In genomic region chr17:43456661-43457361, GRCh38 we compare ENCODE assay signal across 8 cellular contexts. TPM values are rescaled to one million over a fixed set of nuclear protein-coding genes. Genes with fewer than 3 reads are reported as not detected.
A peak's percentile ranks its signal among the peaks of the same experiment; 100 is the strongest.
DNase-seq lines count a peak whose midpoint lies in the region; ATAC-seq, FAIRE-seq and TF ChIP-seq lines count a peak whose summit lies in the region.

No MANE protein-coding gene starts in this region.

- H4K91ac ChIP-seq in H1 (replicated peaks; ENCODE audit: insufficient read length, low read length) (no peak overlapping the region), neuronal stem cell (ENCODE audit: low read depth, low read length, poor library complexity) (no peak overlapping the region)

- no peak for ATAC-seq in HG03378 (IDR thresholded peaks at IDR 0.05; ENCODE audit: unreplicated experiment)

- no peaks in the 10 kb centered on the region for H3K79me1 ChIP-seq in H1 (ENCODE audit: low read depth, low read length)
- no peaks in the 10 kb centered on the region for H3K79me1 ChIP-seq in neuronal stem cell (ENCODE audit: low read depth, low read length)

- H3K4me2 ChIP-seq in H1 (ENCODE audit: insufficient read depth in 1 of 2, low read depth in 2 of 2, low read length in 2 of 2) (no peak overlapping the region), neuronal stem cell (ENCODE audit: insufficient read depth, low read length, poor library complexity, severe bottlenecking) (no peak overlapping the region)

- DNase-seq in GDM1 (lab: John Stamatoyannopoulos, UW) (peak; percentile 10), NCI-H524 treated with DMSO at 0.1 percent for 48 hours (lab: John Stamatoyannopoulos, UW) (peak; percentile 89), H1 (ENCODE audit: low read depth in 1 of 2, low spot score in 2 of 2) (no peak), neuronal stem cell (ENCODE audit: low spot score) (no peak), GF-D8 (lab: John Stamatoyannopoulos, UW) (no peak), activated gamma-delta T cell (lab: John Stamatoyannopoulos, UW) (no peak)
- DNase-seq in effector CD8-positive, alpha-beta T cell (lab: John Stamatoyannopoulos, UW): no peak

- H3K9ac ChIP-seq in H1 (replicated peaks in 1 of 4; ENCODE audit: extremely low read depth in 1 of 4, low read depth in 3 of 4, low read length in 3 of 4): no peak overlapping the region
- H3K9ac ChIP-seq in neuronal stem cell (ENCODE audit: low read depth, low read length, poor library complexity): no peak overlapping the region

- no peak for FAIRE-seq in H1 (lab: Jason Lieb, UNC)

- no peak overlapping the region for H4K5ac ChIP-seq in H1 (ENCODE audit: insufficient read length, low read depth, low read length)

- TF ChIP-seq RAD21 in H1 (IDR thresholded peaks at IDR 0.05 in 1 of 2, conservative IDR thresholded peaks at IDR 0.05 in 1 of 2; ENCODE audit: low read depth in 2 of 2, low read length in 2 of 2): no peak

- H2BK15ac ChIP-seq in H1 (ENCODE audit: low read length) (no peak overlapping the region), neuronal stem cell (ENCODE audit: low read length) (no peak overlapping the region)

- H3K14ac ChIP-seq in H1 (ENCODE audit: insufficient read length) (no peak overlapping the region), neuronal stem cell (ENCODE audit: low read length) (no peak overlapping the region)

- H2AFZ ChIP-seq in H1 (ENCODE audit: low read length): no peak overlapping the region
- H2AFZ ChIP-seq in neuronal stem cell (ENCODE audit: low read length): no peak overlapping the region

- H3K4me1 ChIP-seq in H1 (replicated peaks in 1 of 4; ENCODE audit: control insufficient read depth in 3 of 4, insufficient read depth in 4 of 4, low read length in 3 of 4) (peaks cover 0 to 4% (median 2%) of the 10 kb centered on the region in 4 experiments; a peak in 2 of 7 replicates), neuronal stem cell (ENCODE audit: control insufficient read depth in 2 of 2, insufficient read depth in 1 of 2, low read depth in 1 of 2, low read length in 2 of 2) (peaks cover 0 to 14% of the 10 kb centered on the region in 2 donors)

- no peak overlapping the region; the same call in 1 of the 2 replicates for H3K18ac ChIP-seq in H1 (ENCODE audit: extremely low read depth, low read length)
- H3K18ac ChIP-seq in neuronal stem cell (ENCODE audit: low read length): peak overlapping the region; percentile 5

- H3K27me3 ChIP-seq in H1 (replicated peaks in 1 of 4; ENCODE audit: control insufficient read depth in 3 of 4, extremely low read depth in 1 of 4, insufficient read depth in 3 of 4, low read length in 3 of 4): no peaks in the 10 kb centered on the region
- peaks cover 0 to 16% (median 0%) of the 10 kb centered on the region in 3 experiments for H3K27me3 ChIP-seq in neuronal stem cell (ENCODE audit: control insufficient read depth in 3 of 3, insufficient read depth in 3 of 3, low read depth in 1 of 3, low read length in 3 of 3)

- peaks cover 0 to 5% of the 10 kb centered on the region in 2 experiments; a peak in 2 of 4 replicates for H3K9me3 ChIP-seq in H1 (ENCODE audit: insufficient read depth in 2 of 2, low read depth in 1 of 2, low read length in 1 of 2)
- H3K9me3 ChIP-seq in neuronal stem cell (replicated peaks in 1 of 2; ENCODE audit: control insufficient read depth in 2 of 2, insufficient read depth in 1 of 2, low read depth in 1 of 2, low read length in 2 of 2): no peaks in the 10 kb centered on the region

- TF ChIP-seq EP300 in H1 (IDR thresholded peaks at IDR 0.05; ENCODE audit: borderline replicate concordance in 1 of 2, low read depth in 2 of 2, low read length in 2 of 2): no peak

- no peak for TF ChIP-seq POLR2A in H1 (IDR thresholded peaks at IDR 0.05; ENCODE audit: control extremely low read depth in 1 of 2, low read depth in 2 of 2, low read length in 2 of 2)

- no peak overlapping the region for H3K4me3 ChIP-seq in H1 (ENCODE audit: extremely low read depth in 1 of 4, insufficient read depth in 2 of 4, low read depth in 3 of 4, low read length in 4 of 4)
- no peak overlapping the region for H3K4me3 ChIP-seq in neuronal stem cell (ENCODE audit: low read length in 2 of 2)

- H3K27ac ChIP-seq in H1 (ENCODE audit: low read depth, low read length) (no peak overlapping the region), neuronal stem cell (replicated peaks; ENCODE audit: low read length) (no peak overlapping the region)

- H2BK5ac ChIP-seq in H1 (ENCODE audit: low read depth, low read length) (no peak overlapping the region), neuronal stem cell (ENCODE audit: low read length) (no peak overlapping the region)

- no peak for TF ChIP-seq CTCF in H1 (IDR thresholded peaks at IDR 0.05; ENCODE audit: control extremely low read depth in 1 of 3, insufficient read depth in 1 of 3, low read depth in 1 of 3, low read length in 3 of 3)

- H2AK5ac ChIP-seq in H1 (ENCODE audit: low read depth, low read length): peak overlapping the region; percentile 39; the same call in 1 of the 2 replicates
- no peak overlapping the region for H2AK5ac ChIP-seq in neuronal stem cell (ENCODE audit: low read depth, low read length)

- H4K8ac ChIP-seq in H1 (ENCODE audit: extremely low read depth, insufficient read depth, low read length): no peak overlapping the region
- no peak overlapping the region for H4K8ac ChIP-seq in neuronal stem cell (ENCODE audit: low read depth, low read length)

- no peak overlapping the region for H3K4ac ChIP-seq in H1 (replicated peaks; ENCODE audit: insufficient read length, low read depth, low read length)
- H3K4ac ChIP-seq in neuronal stem cell (ENCODE audit: low read length): no peak overlapping the region

- H4K20me1 ChIP-seq in H1 (replicated peaks in 1 of 2; ENCODE audit: control insufficient read depth in 1 of 2, insufficient read depth in 2 of 2, low read length in 2 of 2): no peaks in the 10 kb centered on the region

- H3K23me2 ChIP-seq in H1 (ENCODE audit: low read depth, low read length): no peaks in the 10 kb centered on the region

- H3K79me2 ChIP-seq in H1 (ENCODE audit: control insufficient read depth in 1 of 2, insufficient read depth in 2 of 2, low read length in 2 of 2): no peaks in the 10 kb centered on the region

- no peak overlapping the region for H3K56ac ChIP-seq in H1 (replicated peaks; ENCODE audit: insufficient read length, low read depth, low read length)

- H3K36me3 ChIP-seq in H1 (ENCODE audit: control insufficient read depth in 2 of 4, insufficient read depth in 4 of 4, low read length in 3 of 4) (no peaks in the 10 kb centered on the region), neuronal stem cell (replicated peaks in 1 of 2; ENCODE audit: control insufficient read depth in 2 of 2, insufficient read depth in 2 of 2, low read length in 2 of 2) (no peaks in the 10 kb centered on the region)

- H2BK12ac ChIP-seq in H1 (ENCODE audit: low read depth, low read length): no peak overlapping the region
- no peak overlapping the region for H2BK12ac ChIP-seq in neuronal stem cell (ENCODE audit: low read length)

- 88% methylated on average over 7 of the region's 7 CpGs; no CpG with 5 or more reads in 1 of the 2 experiments for WGBS in H1 (ENCODE audit: extremely low coverage in 1 of 2, insufficient coverage in 1 of 2, insufficient read length in 1 of 2, insufficient replicate concordance in 2 of 2, low coverage in 1 of 2, low lambda C conversion rate in 2 of 2, missing lambda C conversion rate in 1 of 2), 2 experiments
- no CpG with 5 or more reads among the region's 7 CpGs for WGBS in neuronal stem cell (ENCODE audit: extremely low coverage in 2 of 2, insufficient read length in 2 of 2, insufficient replicate concordance in 1 of 2), 2 donors

- no peak overlapping the region for H3K23ac ChIP-seq in H1 (ENCODE audit: insufficient read length)
- no peak overlapping the region for H3K23ac ChIP-seq in neuronal stem cell (ENCODE audit: low read depth, low read length, poor library complexity)

- no peak overlapping the region for H2BK20ac ChIP-seq in H1 (ENCODE audit: low read length)

- H2BK120ac ChIP-seq in H1 (replicated peaks; ENCODE audit: low read depth, low read length) (no peak overlapping the region), neuronal stem cell (ENCODE audit: low read depth, low read length) (no peak overlapping the region)

- CTCF ChIA-PET in H1 (lab: Charles Lee; ENCODE audit: partially characterized antibody): interaction anchor here (0.6 to 4.1 kb wide), 8 partner anchors 9 to 217 kb away, joined by 3 to 18 read pairs (median 4); partner anchors contain the start of genes ARL4D and DHX8

- POLR2A ChIA-PET in H1 (lab: Charles Lee; ENCODE audit: partially characterized antibody): interaction anchor here (0.6 to 2.2 kb wide), 7 partner anchors 31 to 96 kb away, joined by 3 to 9 read pairs (median 3); partner anchors contain the start of gene ARL4D

TF ChIP-seq in H1, 55 proteins besides CTCF, POLR2A, EP300 and RAD21:
- TF ChIP-seq SUZ12 (IDR thresholded peaks at IDR 0.05; ENCODE audit: low read length) (no peak), TAF7 (optimal IDR thresholded peaks at IDR 0.05; ENCODE audit: borderline replicate concordance, low read depth, low read length) (no peak), BRCA1 (IDR thresholded peaks at IDR 0.05; ENCODE audit: low read depth, low read length) (no peak), POU5F1 (IDR thresholded peaks at IDR 0.05; ENCODE audit: low read depth, low read length) (no peak), RXRA (IDR thresholded peaks at IDR 0.05; ENCODE audit: insufficient read depth, low read depth, low read length) (no peak)

RNA-seq across cellular contexts. Expression of gene DHX8, which starts 27.0 kb away (rescaled TPM):
- total RNA-seq in H1 (2021; fragmentation: NEBNext Ultra II Directional; extraction: Animal tissue kit (Norgen Biotek cat#: 25700)): 57.0 and 59.4 TPM in 2 replicates
- polyA plus RNA-seq in H1 (2011; rRNA removed): 24.8 and 30.5 TPM in 2 replicates
- polyA plus RNA-seq in H1 (2011; cell fraction: cytosol; rRNA removed): 28.4 TPM
- 40.8 TPM for polyA plus RNA-seq in H1 (2011; cell fraction: nucleus; rRNA removed)
- 36.9 to 50.2 TPM (median 37.4 TPM) in 4 replicates for polyA plus RNA-seq in H1 (2012, experiment 1 of 2)
- polyA plus RNA-seq in H1 (2012, experiment 2 of 2): 5.1 TPM
- 32.9 TPM for polyA plus RNA-seq in H1 (2013, experiment 1 of 2)
- 33.1 TPM for polyA plus RNA-seq in H1 (2013, experiment 2 of 2)
- 63.5 and 72.5 TPM in 2 replicates for polyA minus RNA-seq in H1 (2011; rRNA and poly(A)+ RNA removed)
- 29.9 TPM for polyA minus RNA-seq in H1 (2011; cell fraction: cytosol; rRNA and poly(A)+ RNA removed)
- 31.9 TPM for polyA minus RNA-seq in H1 (2011; cell fraction: nucleus; rRNA and poly(A)+ RNA removed)
- polyA plus RNA-seq in neuronal stem cell (2013, experiment 1 of 2): 31.2 TPM
- polyA plus RNA-seq in neuronal stem cell (2013, experiment 2 of 2): 29.4 TPM

RNA-seq across cellular contexts. Expression of gene ARL4D, which starts 58.0 kb away (rescaled TPM):
- total RNA-seq in H1 (2021; fragmentation: NEBNext Ultra II Directional; extraction: Animal tissue kit (Norgen Biotek cat#: 25700)): 8.4 TPM in 2 replicates
- polyA plus RNA-seq in H1 (2011; rRNA removed): 9.2 and 16.2 TPM in 2 replicates
- polyA plus RNA-seq in H1 (2011; cell fraction: cytosol; rRNA removed): 13.0 TPM
- polyA plus RNA-seq in H1 (2011; cell fraction: nucleus; rRNA removed): 10.2 TPM
- polyA plus RNA-seq in H1 (2012, experiment 1 of 2): 7.8 to 9.1 TPM (median 8.5 TPM) in 4 replicates
- polyA plus RNA-seq in H1 (2012, experiment 2 of 2): 8.1 TPM
- 4.9 TPM for polyA plus RNA-seq in H1 (2013, experiment 1 of 2)
- polyA plus RNA-seq in H1 (2013, experiment 2 of 2): 5.6 TPM
- 6.4 and 7.0 TPM in 2 replicates for polyA minus RNA-seq in H1 (2011; rRNA and poly(A)+ RNA removed)
- polyA minus RNA-seq in H1 (2011; cell fraction: cytosol; rRNA and poly(A)+ RNA removed): 5.1 TPM
- polyA minus RNA-seq in H1 (2011; cell fraction: nucleus; rRNA and poly(A)+ RNA removed): 9.5 TPM
- polyA plus RNA-seq in neuronal stem cell (2013, experiment 1 of 2): 14.3 TPM
- 14.0 TPM for polyA plus RNA-seq in neuronal stem cell (2013, experiment 2 of 2)

Comparison
In these comparisons a context has a peak if more than half of its experiments do, and no peak if none do; other contexts are left out.
1. DNase-seq: peak in GDM1 (single experiment) and NCI-H524 treated with DMSO at 0.1 percent for 48 hours (single experiment); none in H1 (0 of 2), neuronal stem cell (single experiment), GF-D8 (single experiment), activated gamma-delta T cell (single experiment) and effector CD8-positive, alpha-beta T cell (single experiment).